In the genomic region with DNA sequence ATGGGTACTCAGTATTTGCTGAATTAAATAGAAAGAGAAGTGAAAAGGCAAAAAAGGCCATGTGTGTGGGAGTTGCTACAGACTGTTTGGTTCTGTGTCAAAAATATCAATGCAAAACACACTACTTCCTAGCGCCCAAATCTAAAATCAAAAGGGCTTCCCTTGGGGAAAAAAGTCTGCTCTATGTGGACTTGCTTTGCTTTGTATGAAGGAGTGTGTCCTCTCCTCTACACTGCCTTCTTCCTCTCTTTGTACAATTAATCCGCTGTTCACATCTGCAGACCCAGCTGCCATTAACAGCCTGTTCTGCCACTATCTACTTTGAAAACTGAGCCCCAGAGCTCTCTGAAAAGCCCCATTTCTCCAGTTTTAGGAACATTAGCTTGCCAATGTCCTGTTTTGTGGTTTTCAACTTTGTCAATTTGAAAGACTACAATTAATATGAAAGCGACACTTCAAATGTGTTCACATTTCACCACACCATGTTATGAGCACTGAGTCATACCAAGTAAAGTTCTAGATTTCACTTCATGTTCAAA, we compare ENCODE assay signal across 8 cellular contexts.
DNase-seq lines count a peak whose midpoint lies in the region; ATAC-seq and TF ChIP-seq lines count a peak whose summit lies in the region.

No MANE protein-coding gene starts in this region.

- no peaks in the 10 kb centered on the region; the same call in 1 of the 2 replicates for H3K4me1 ChIP-seq in Caco-2

- intact Hi-C loops in activated CD4-positive, alpha-beta T cell treated with anti-CD3 and anti-CD28 coated beads for 36 hours (cut with DNase I, micrococcal nuclease): loop anchor here (2.0 to 10.0 kb wide), 3 partner anchors 100 to 233 kb away; partner anchors contain the start of gene KIF13A (in 1 of the 2)
- intact Hi-C loops in Caco-2 (cut with micrococcal nuclease; ENCODE audit: unreplicated experiment): no loop called here

- POLR2A ChIA-PET in activated CD4-positive, alpha-beta T cell treated with anti-CD3 and anti-CD28 coated beads for 36 hours (lab: Charles Lee): interaction anchor here (0.6 kb wide), 1 partner anchor 573 kb away, joined by 3 read pairs; no protein-coding TSS in a partner anchor
- POLR2A ChIA-PET in Caco-2 (lab: Charles Lee): no interaction called here

- no peaks in the 10 kb centered on the region for H3K36me3 ChIP-seq in Caco-2 (ENCODE audit: control insufficient read depth, insufficient read depth, low read length)

- H3K9me3 ChIP-seq in Caco-2: no peaks in the 10 kb centered on the region

- H3K4me3 ChIP-seq in Caco-2 (ENCODE audit: low read depth, low read length): no peak overlapping the region

- no peaks in the 10 kb centered on the region for H3K9me3 Mint-ChIP-seq in activated CD4-positive, alpha-beta T cell treated with anti-CD3 and anti-CD28 coated beads for 36 hours (ENCODE audit: low read depth)
- no peaks in the 10 kb centered on the region for H3K9me3 Mint-ChIP-seq in T-helper 2 cell treated with Interferon-gamma antibody and Interleukin-4, amounts not matched to agents 5 μg/mL and 100 μg/mL, for 36 hours
- H3K9me3 Mint-ChIP-seq in neural crest cell (no peaks in the 10 kb centered on the region), Caco-2 (ENCODE audit: unreplicated experiment) (no peaks in the 10 kb centered on the region)

- no peak overlapping the region for H3K27ac Mint-ChIP-seq in activated CD4-positive, alpha-beta T cell treated with anti-CD3 and anti-CD28 coated beads for 36 hours
- H3K27ac Mint-ChIP-seq in T-helper 2 cell treated with Interferon-gamma antibody and Interleukin-4, amounts not matched to agents 5 μg/mL and 100 μg/mL, for 36 hours: no peak overlapping the region
- H3K27ac Mint-ChIP-seq in neural crest cell (ENCODE audit: unreplicated experiment) (peak overlapping the region; percentile 51), Caco-2 (ENCODE audit: unreplicated experiment) (no peak overlapping the region)

- peaks cover 21% of the 10 kb centered on the region for H3K4me1 Mint-ChIP-seq in activated CD4-positive, alpha-beta T cell treated with anti-CD3 and anti-CD28 coated beads for 36 hours
- H3K4me1 Mint-ChIP-seq in T-helper 2 cell treated with Interferon-gamma antibody and Interleukin-4, amounts not matched to agents 5 μg/mL and 100 μg/mL, for 36 hours (ENCODE audit: low read depth): peaks cover 8% of the 10 kb centered on the region
- H3K4me1 Mint-ChIP-seq in neural crest cell (peaks cover 14% of the 10 kb centered on the region), Caco-2 (ENCODE audit: low read depth, unreplicated experiment) (peaks cover 7% of the 10 kb centered on the region)

- H3K27me3 ChIP-seq in Caco-2 (replicated peaks; ENCODE audit: control insufficient read depth, insufficient read depth, low read length): no peaks in the 10 kb centered on the region

- no peak for DNase-seq in activated CD4-positive, alpha-beta T cell treated with anti-CD3 and anti-CD28 coated beads for 36 hours
- no peak for DNase-seq in activated CD4-positive, alpha-beta T cell treated with anti-CD3 and anti-CD28 coated beads for 48 hours
- DNase-seq in T-helper 2 cell treated with Interferon-gamma antibody and Interleukin-4, amounts not matched to agents 5 μg/mL and 100 μg/mL, for 36 hours (ENCODE audit: low spot score): no peak
- no peak for DNase-seq in neural crest cell (ENCODE audit: low read depth, low spot score)
- no peak for DNase-seq in activated CD8-positive, alpha-beta memory T cell treated with anti-CD3 and anti-CD28 coated beads for 24 hours
- DNase-seq in left lobe of liver (ENCODE audit: low spot score): no peak
- no peak for DNase-seq in Caco-2

- no TSS peak for BruUV-seq in Caco-2 (replicated peaks; lab: Mats Ljungman, UMichigan)

- peak; percentile 83 for ATAC-seq in activated CD4-positive, alpha-beta T cell treated with anti-CD3 and anti-CD28 coated beads for 36 hours
- ATAC-seq in HG02970 (IDR thresholded peaks at IDR 0.05; ENCODE audit: low FRiP score, unreplicated experiment) (peak; percentile 86), left lobe of liver (no peak)

- H3K27me3 Mint-ChIP-seq in activated CD4-positive, alpha-beta T cell treated with anti-CD3 and anti-CD28 coated beads for 36 hours: peaks cover 46% of the 10 kb centered on the region
- peaks cover 27% of the 10 kb centered on the region for H3K27me3 Mint-ChIP-seq in T-helper 2 cell treated with Interferon-gamma antibody and Interleukin-4, amounts not matched to agents 5 μg/mL and 100 μg/mL, for 36 hours (ENCODE audit: low read depth)
- H3K27me3 Mint-ChIP-seq in neural crest cell (ENCODE audit: low read depth): no peaks in the 10 kb centered on the region
- H3K27me3 Mint-ChIP-seq in Caco-2 (ENCODE audit: insufficient read depth, unreplicated experiment): no peaks in the 10 kb centered on the region

- TF ChIP-seq CTCF in neural crest cell (conservative IDR thresholded peaks at IDR 0.05) (no peak), Caco-2 (IDR thresholded peaks at IDR 0.05; ENCODE audit: insufficient read depth in 1 of 2, low read depth in 1 of 2, low read length in 1 of 2, severe bottlenecking in 1 of 2, unreplicated experiment in 1 of 2) (no peak)

- CTCF ChIA-PET in activated CD4-positive, alpha-beta T cell treated with anti-CD3 and anti-CD28 coated beads for 36 hours (lab: Charles Lee): interaction anchor here (0.9 kb wide), 1 partner anchor 272 kb away, joined by 3 read pairs; no protein-coding TSS in a partner anchor
- CTCF ChIA-PET in Caco-2 (lab: Charles Lee): no interaction called here

- no peaks in the 10 kb centered on the region for H3K36me3 Mint-ChIP-seq in activated CD4-positive, alpha-beta T cell treated with anti-CD3 and anti-CD28 coated beads for 36 hours (ENCODE audit: low read depth)
- no peaks in the 10 kb centered on the region for H3K36me3 Mint-ChIP-seq in T-helper 2 cell treated with Interferon-gamma antibody and Interleukin-4, amounts not matched to agents 5 μg/mL and 100 μg/mL, for 36 hours (ENCODE audit: low read depth)
- H3K36me3 Mint-ChIP-seq in neural crest cell (ENCODE audit: low read depth) (peaks cover 3% of the 10 kb centered on the region), Caco-2 (ENCODE audit: insufficient read depth, unreplicated experiment) (no peaks in the 10 kb centered on the region)

- no peak overlapping the region for H3K4me3 Mint-ChIP-seq in activated CD4-positive, alpha-beta T cell treated with anti-CD3 and anti-CD28 coated beads for 36 hours
- peak overlapping the region; percentile 25 for H3K4me3 Mint-ChIP-seq in T-helper 2 cell treated with Interferon-gamma antibody and Interleukin-4, amounts not matched to agents 5 μg/mL and 100 μg/mL, for 36 hours
- no peak overlapping the region for H3K4me3 Mint-ChIP-seq in neural crest cell
- H3K4me3 Mint-ChIP-seq in Caco-2 (ENCODE audit: unreplicated experiment): no peak overlapping the region
